1 cellular context compared by ENCODE assay signal in genomic region chr13:98313023-98313937, GRCh38.
TF ChIP-seq lines count a peak whose summit lies in the region.

No MANE protein-coding gene starts in this region.

TF ChIP-seq in GM23338, 12 proteins besides CTCF, POLR2A, EP300 and RAD21 (continued from another document):
- TF ChIP-seq ZNF462 (CRISPR knock-in tag; IDR thresholded peaks at IDR 0.05) (no peak), STAT1 (IDR thresholded peaks at IDR 0.05; ENCODE audit: unreplicated experiment) (no peak), ETS1 (IDR thresholded peaks at IDR 0.05) (no peak), CREB1 (CRISPR knock-in tag; IDR thresholded peaks at IDR 0.05; ENCODE audit: low read depth) (no peak), REST (IDR thresholded peaks at IDR 0.05; ENCODE audit: unreplicated experiment) (no peak), EZH2phosphoT487 (IDR thresholded peaks at IDR 0.05; ENCODE audit: unreplicated experiment) (no peak)
TF ChIP-seq in GM23338: peak in this region for 0.
